In genomic region chr19:8004001-8004400, GRCh38 we compare ENCODE assay signal across 9 cellular contexts. TPM values are rescaled to one million over a fixed set of nuclear protein-coding genes. Genes with fewer than 3 reads are reported as not detected.
DNase-seq lines count a peak whose midpoint lies in the region; ATAC-seq and TF ChIP-seq lines count a peak whose summit lies in the region.
"Had no signal": no experiment of that assay in that cellular context is flagged by ENCODE, and none has a peak within 500 bp of the region (broad histone marks: within the 10 kb centered on the region; RNA-seq: fewer than 3 reads in every experiment).

No MANE protein-coding gene starts in this region.

- H3K27ac ChIP-seq in HCT116 (ENCODE audit: low read depth, low read length), result no peak overlapping the region
- H3K27ac ChIP-seq in VCaP, result peak overlapping the region; percentile 79
- H3K27ac ChIP-seq in hepatocyte, result peak overlapping the region; percentile 54
- peak overlapping the region in 3 of 21 experiments; percentile 84 to 87 (median 86) for H3K27ac ChIP-seq in skin epidermis

- RAD21 ChIA-PET in HCT116 (lab: Charles Lee; ENCODE audit: low non-redundant PET in 1 of 2, low total read pairs in 2 of 2, uncharacterized antibody in 2 of 2, unreplicated experiment in 2 of 2), result no interaction called here

- TF ChIP-seq POLR2A in HCT116 (IDR thresholded peaks at IDR 0.05; ENCODE audit: borderline replicate concordance, extremely low read depth, insufficient read depth, insufficient read length), result no peak

- WGBS in hepatocyte (ENCODE audit: low lambda C conversion rate, missing lambda C conversion rate), result 75% methylated on average over 6 of the region's 6 CpGs

- H3K4me3 ChIP-seq in HCT116 (replicated peaks in 1 of 2; ENCODE audit: low read depth in 1 of 2, low read length in 2 of 2), result peak overlapping the region; percentile 87 to 96
- H3K4me3 ChIP-seq in hepatocyte, result peak overlapping the region; percentile 39
- H3K4me3 ChIP-seq in skin epidermis, result peak overlapping the region in 6 of 7 experiments; percentile 49 to 89 (median 81)

- peaks cover 21 to 40% of the 10 kb centered on the region in 2 experiments for H3K4me1 ChIP-seq in HCT116 (ENCODE audit: control insufficient read depth in 1 of 2, insufficient read depth in 2 of 2, low read length in 2 of 2)
- peaks cover 10% of the 10 kb centered on the region for H3K4me1 ChIP-seq in hepatocyte (ENCODE audit: insufficient read depth)

- peak overlapping the region; percentile 93 for H3K4me2 ChIP-seq in HCT116 (ENCODE audit: low read length)
- peak overlapping the region; percentile 93 for H3K4me2 ChIP-seq in hepatocyte

- no peak for ATAC-seq in HCT116
- no peak for ATAC-seq in GM21526 (IDR thresholded peaks at IDR 0.05; ENCODE audit: low FRiP score, unreplicated experiment)

- H3K9me3 ChIP-seq in HCT116 (ENCODE audit: control insufficient read depth in 1 of 2, insufficient read depth in 1 of 2, low read depth in 1 of 2, low read length in 2 of 2) (no peaks in the 10 kb centered on the region), hepatocyte (ENCODE audit: low read depth) (no peaks in the 10 kb centered on the region)

- H3K79me2 ChIP-seq in HCT116 (ENCODE audit: insufficient read depth, low read length), result peaks cover 69% of the 10 kb centered on the region
- H3K79me2 ChIP-seq in hepatocyte, result peaks cover 69% of the 10 kb centered on the region

- H3K9ac ChIP-seq in HCT116 (ENCODE audit: low read length), result peak overlapping the region; percentile 88

- H3K36me3 ChIP-seq in HCT116 (ENCODE audit: control insufficient read depth in 1 of 2, insufficient read depth in 2 of 2, low read length in 2 of 2) (peaks cover 6 to 10% of the 10 kb centered on the region in 2 experiments; a peak in 3 of 4 replicates), hepatocyte (replicated peaks; ENCODE audit: insufficient read depth, low read depth) (no peaks in the 10 kb centered on the region)

- H3K9me2 ChIP-seq in HCT116 (ENCODE audit: insufficient read depth), result no peaks in the 10 kb centered on the region
- H3K9me2 ChIP-seq in hepatocyte (replicated peaks; ENCODE audit: insufficient read depth), result no peaks in the 10 kb centered on the region

- H4K20me1 ChIP-seq in HCT116 (ENCODE audit: insufficient read depth), result peaks cover 22% of the 10 kb centered on the region; the same call in 1 of the 2 replicates
- H4K20me1 ChIP-seq in hepatocyte (ENCODE audit: insufficient read depth, poor library complexity, severe bottlenecking), result peaks cover 57% of the 10 kb centered on the region

- no peak for TF ChIP-seq RAD21 in HCT116 (IDR thresholded peaks at IDR 0.05; ENCODE audit: low read depth)

- TSS peak; percentile 72 for BruUV-seq in HCT116 (replicated peaks; lab: Mats Ljungman, UMichigan)

- H2AFZ ChIP-seq in HCT116 (ENCODE audit: low read depth, low read length, poor library complexity, severe bottlenecking) (no peak overlapping the region), hepatocyte (no peak overlapping the region)

- POLR2A ChIA-PET in HCT116 (lab: Charles Lee), result interaction anchor here (1.1 kb wide), 1 partner anchor 60 kb away, joined by 4 read pairs; the partner anchor contains the start of gene TIMM44

- CTCF ChIA-PET in HCT116 (lab: Charles Lee), result no interaction called here

- H3K27me3 ChIP-seq in HCT116 (ENCODE audit: insufficient read depth, low read length) (no peaks in the 10 kb centered on the region), hepatocyte (no peaks in the 10 kb centered on the region)

- TF ChIP-seq CTCF in HCT116 (IDR thresholded peaks at IDR 0.05 in 2 of 3, conservative IDR thresholded peaks at IDR 0.05 in 1 of 3; ENCODE audit: borderline replicate concordance in 1 of 3, insufficient read depth in 1 of 3, low read depth in 2 of 3, low read length in 2 of 3), result no peak
- TF ChIP-seq CTCF in VCaP (conservative IDR thresholded peaks at IDR 0.05), result no peak
- no peak for TF ChIP-seq CTCF in hepatocyte (IDR thresholded peaks at IDR 0.05; ENCODE audit: poor library complexity)

- intact Hi-C loops in HCT116 (cut with micrococcal nuclease), result loop anchor here (5.0 to 10.0 kb wide), 2 partner anchors 151 to 248 kb away; no protein-coding TSS in a partner anchor

- DNase-seq in HCT116 (ENCODE audit: low read depth, low spot score) (no peak), hepatocyte (ENCODE audit: low spot score) (no peak), NCI-H524 (lab: John Stamatoyannopoulos, UW) (no peak), nucleus accumbens (lab: John Stamatoyannopoulos, UW) (no peak)
- DNase-seq: anterior cingulate cortex, NCI-H187 had no signal

TF ChIP-seq in HCT116, 20 proteins besides CTCF, POLR2A, EP300 and RAD21:
- TF ChIP-seq SRF (IDR thresholded peaks at IDR 0.05; ENCODE audit: low read depth), result no peak
- no peak for TF ChIP-seq ATF3 (IDR thresholded peaks at IDR 0.05)
- no peak for TF ChIP-seq JUND (IDR thresholded peaks at IDR 0.05)
- TF ChIP-seq CEBPB (IDR thresholded peaks at IDR 0.05; ENCODE audit: low read depth), result no peak
- no peak for TF ChIP-seq CBX3 (IDR thresholded peaks at IDR 0.05; ENCODE audit: low read depth)
- TF ChIP-seq TCF7L2 (IDR thresholded peaks at IDR 0.05; ENCODE audit: borderline replicate concordance, extremely low read depth, insufficient read depth, insufficient read length), result no peak
- TF ChIP-seq ZNF274 (IDR thresholded peaks at IDR 0.05; ENCODE audit: low read depth, low read length), result no peak

RNA-seq across cellular contexts. Expression of gene ELAVL1, which starts 1.4 kb away (rescaled TPM):
- total RNA-seq in HCT116 (2021; ENCODE audit: unreplicated experiment), result 134 TPM
- polyA plus RNA-seq in HCT116 (2012), result 71.2 and 74.1 TPM in 2 replicates
- total RNA-seq in hepatocyte, result 57.7 and 59.5 TPM in 2 replicates
- polyA plus RNA-seq in hepatocyte, result 88.1 and 89.9 TPM in 2 replicates

RNA-seq across cellular contexts. Expression of gene CCL25, which starts 48.6 kb away (rescaled TPM):
- total RNA-seq in HCT116 (2021; ENCODE audit: unreplicated experiment) (not detected), hepatocyte (1.2 TPM in 1 of 2 replicates, not detected in the other)
- polyA plus RNA-seq in HCT116 (2012), result 0.16 and 0.29 TPM in 2 replicates
- 2.1 TPM in 1 of 2 replicates, not detected in the other for polyA plus RNA-seq in hepatocyte

Comparison
In these comparisons a context has a peak if more than half of its experiments do, and no peak if none do; other contexts are left out.
1. H3K4me3 ChIP-seq: peak in every context shown above with its lines; median percentile 92 in HCT116; 81 in skin epidermis; 39 in hepatocyte.